Comparison of ENCODE assay signal across 8 cellular contexts in the genomic region with DNA sequence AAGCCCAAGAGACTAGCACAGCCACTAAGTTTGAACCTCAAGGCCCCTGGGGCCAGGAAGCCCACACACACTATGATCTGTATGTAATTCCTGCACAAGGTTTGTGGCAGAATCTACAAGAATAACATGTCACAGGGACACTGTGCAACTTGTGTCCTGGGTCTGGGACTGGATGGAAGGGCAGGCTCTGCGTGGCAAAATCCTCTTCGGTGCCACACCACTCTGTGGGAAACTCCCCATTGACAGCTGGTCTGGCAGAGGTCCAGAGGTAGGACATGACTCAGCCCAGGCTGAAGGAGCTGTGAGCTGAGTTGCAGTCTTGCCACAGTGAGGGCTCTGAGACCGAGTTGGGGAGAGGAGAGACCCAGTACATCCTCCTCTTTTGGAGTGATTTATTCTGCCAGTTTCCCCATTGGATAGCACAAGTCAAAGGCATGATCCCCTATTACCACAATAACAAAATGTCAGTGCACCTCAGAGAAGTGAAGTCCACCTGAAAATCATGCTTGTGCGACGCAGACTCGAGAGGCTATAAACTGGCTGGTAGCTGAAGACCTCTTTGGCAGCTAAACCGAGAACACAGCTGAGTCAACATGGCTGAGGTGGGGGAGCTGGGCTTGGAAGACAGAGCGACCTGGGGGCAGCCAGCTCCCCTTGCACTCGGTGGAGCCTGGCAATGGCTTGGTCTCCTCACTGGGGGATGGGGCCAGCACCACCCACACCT. TPM values are rescaled to one million over a fixed set of nuclear protein-coding genes. Genes with fewer than 3 reads are reported as not detected.
DNase-seq lines count a peak whose midpoint lies in the region; ATAC-seq and TF ChIP-seq lines count a peak whose summit lies in the region.
"Had no signal": no experiment of that assay in that cellular context is flagged by ENCODE, and none has a peak within 500 bp of the region (broad histone marks: within the 10 kb centered on the region; RNA-seq: fewer than 3 reads in every experiment).

No MANE protein-coding gene starts in this region.

- no peaks in the 10 kb centered on the region for H3K27me3 Mint-ChIP-seq in activated T-cell treated with anti-CD3 and anti-CD28 coated beads, Interleukin-2, amount 50 U/mL, for 24 hours
- no peaks in the 10 kb centered on the region for H3K27me3 Mint-ChIP-seq in T-helper 2 cell treated with Interferon-gamma antibody and Interleukin-4, amounts not matched to agents 5 μg/mL and 100 μg/mL, for 36 hours (ENCODE audit: low read depth)

- no peaks in the 10 kb centered on the region for H4K20me1 ChIP-seq in KMS-11 (ENCODE audit: insufficient read depth)

- DNase-seq in activated T-cell treated with anti-CD3 and anti-CD28 coated beads, Interleukin-2, amount 50 U/mL, for 24 hours = peak; percentile 54
- DNase-seq in fibroblast of villous mesenchyme (ENCODE audit: low read depth) = peak; percentile 84
- peak; percentile 57 for DNase-seq in pulmonary artery endothelial cell (ENCODE audit: low read depth, low spot score)
- DNase-seq in T-helper 2 cell treated with Interferon-gamma antibody and Interleukin-4, amounts not matched to agents 5 μg/mL and 100 μg/mL, for 36 hours (ENCODE audit: low spot score) = no peak
- DNase-seq in OCI-M2 (lab: John Stamatoyannopoulos, UW; ENCODE audit: unreplicated experiment) = no peak

- H3K4me1 Mint-ChIP-seq in activated T-cell treated with anti-CD3 and anti-CD28 coated beads, Interleukin-2, amount 50 U/mL, for 24 hours (ENCODE audit: low read depth) = peaks cover 17% of the 10 kb centered on the region
- H3K4me1 Mint-ChIP-seq in T-helper 2 cell treated with Interferon-gamma antibody and Interleukin-4, amounts not matched to agents 5 μg/mL and 100 μg/mL, for 36 hours (ENCODE audit: low read depth) = no peaks in the 10 kb centered on the region

- no peak overlapping the region for H2AFZ ChIP-seq in KMS-11 (ENCODE audit: low read depth)

- H3K36me3 Mint-ChIP-seq in activated T-cell treated with anti-CD3 and anti-CD28 coated beads, Interleukin-2, amount 50 U/mL, for 24 hours (ENCODE audit: low read depth) = peaks cover 79% of the 10 kb centered on the region
- peaks cover 21% of the 10 kb centered on the region for H3K36me3 Mint-ChIP-seq in T-helper 2 cell treated with Interferon-gamma antibody and Interleukin-4, amounts not matched to agents 5 μg/mL and 100 μg/mL, for 36 hours (ENCODE audit: low read depth)

- H3K27me3 ChIP-seq in KMS-11 (ENCODE audit: insufficient read depth, low read depth) = no peaks in the 10 kb centered on the region

- H3K4me3 Mint-ChIP-seq in activated T-cell treated with anti-CD3 and anti-CD28 coated beads, Interleukin-2, amount 50 U/mL, for 24 hours = no peak overlapping the region
- H3K4me3 Mint-ChIP-seq in T-helper 2 cell treated with Interferon-gamma antibody and Interleukin-4, amounts not matched to agents 5 μg/mL and 100 μg/mL, for 36 hours = no peak overlapping the region
- H3K4me3 Mint-ChIP-seq: T-helper 1 cell treated with Interleukin-12 subunit alpha and Interleukin-12 subunit beta and Interleukin-4 antibody, amounts not matched to agents 30 μg/mL and 1 μg/mL, for 36 hours had no signal

- H3K79me2 ChIP-seq in KMS-11 (ENCODE audit: insufficient read depth, low read depth) = no peaks in the 10 kb centered on the region

- H3K4me3 ChIP-seq in KMS-11 (IDR thresholded peaks at IDR 0.05; ENCODE audit: insufficient read depth, low read depth, low read length) = no peak overlapping the region
- no peak overlapping the region for H3K4me3 ChIP-seq in fibroblast of villous mesenchyme (ENCODE audit: low read depth, low read length)

- no peak overlapping the region for H3K9ac ChIP-seq in KMS-11

- H3K4me1 ChIP-seq in KMS-11 (ENCODE audit: low read depth, poor library complexity, severe bottlenecking) = peaks cover 68% of the 10 kb centered on the region

- peak overlapping the region; percentile 61 for H3K27ac Mint-ChIP-seq in activated T-cell treated with anti-CD3 and anti-CD28 coated beads, Interleukin-2, amount 50 U/mL, for 24 hours
- H3K27ac Mint-ChIP-seq in T-helper 2 cell treated with Interferon-gamma antibody and Interleukin-4, amounts not matched to agents 5 μg/mL and 100 μg/mL, for 36 hours = no peak overlapping the region
- H3K27ac Mint-ChIP-seq: T-helper 1 cell treated with Interleukin-12 subunit alpha and Interleukin-12 subunit beta and Interleukin-4 antibody, amounts not matched to agents 30 μg/mL and 1 μg/mL, for 36 hours had no signal

- no peak for TF ChIP-seq CTCF in KMS-11 (conservative IDR thresholded peaks at IDR 0.05; ENCODE audit: low read depth, low read length)
- TF ChIP-seq CTCF in fibroblast of villous mesenchyme (IDR thresholded peaks at IDR 0.05; ENCODE audit: insufficient read depth, low read depth, low read length) = no peak

- no peaks in the 10 kb centered on the region for H3K9me3 Mint-ChIP-seq in activated T-cell treated with anti-CD3 and anti-CD28 coated beads, Interleukin-2, amount 50 U/mL, for 24 hours
- no peaks in the 10 kb centered on the region for H3K9me3 Mint-ChIP-seq in T-helper 2 cell treated with Interferon-gamma antibody and Interleukin-4, amounts not matched to agents 5 μg/mL and 100 μg/mL, for 36 hours
- H3K9me3 Mint-ChIP-seq: T-helper 1 cell treated with Interleukin-12 subunit alpha and Interleukin-12 subunit beta and Interleukin-4 antibody, amounts not matched to agents 30 μg/mL and 1 μg/mL, for 36 hours had no signal

- H3K4me2 ChIP-seq in KMS-11 = peak overlapping the region; percentile 70

- ATAC-seq in GM18511 (IDR thresholded peaks at IDR 0.05; ENCODE audit: unreplicated experiment) = peak; percentile 60

- peak overlapping the region; percentile 22; the same call in 1 of the 2 replicates for H3K27ac ChIP-seq in KMS-11

- no peaks in the 10 kb centered on the region for H3K36me3 ChIP-seq in KMS-11 (ENCODE audit: insufficient read depth)

RNA-seq across cellular contexts. Expression of a gene that starts 23.3 kb away (rescaled TPM):
- under 0.01 TPM in 1 of 2 replicates, not detected in the other for total RNA-seq in fibroblast of villous mesenchyme
- total RNA-seq in pulmonary artery endothelial cell = 0.59 and 2.8 TPM in 2 replicates

Comparison
In these comparisons a context has a peak if more than half of its experiments do, and no peak if none do; other contexts are left out.
1. DNase-seq: peak in activated T-cell treated with anti-CD3 and anti-CD28 coated beads, Interleukin-2, amount 50 U/mL, for 24 hours (single experiment), fibroblast of villous mesenchyme (single experiment) and pulmonary artery endothelial cell (single experiment); none in T-helper 2 cell treated with Interferon-gamma antibody and Interleukin-4, amounts not matched to agents 5 μg/mL and 100 μg/mL, for 36 hours (single experiment) and OCI-M2 (single experiment).